ENCODE assay signal across 8 cellular contexts in genomic region chr13:73767191-73767741, GRCh38.
DNase-seq lines count a peak whose midpoint lies in the region; ATAC-seq and TF ChIP-seq lines count a peak whose summit lies in the region.

No MANE protein-coding gene starts in this region.

- H3K9me3 ChIP-seq in CD8-positive, alpha-beta T cell (ENCODE audit: low read length): no peaks in the 10 kb centered on the region

- H3K27me3 ChIP-seq in CD8-positive, alpha-beta T cell (ENCODE audit: insufficient read depth, low read length): no peaks in the 10 kb centered on the region

- TF ChIP-seq CTCF in CD8-positive, alpha-beta T cell (IDR thresholded peaks at IDR 0.05): no peak

- peak overlapping the region; percentile 86 for H3K27ac ChIP-seq in CD8-positive, alpha-beta T cell (ENCODE audit: low read depth, low read length)

- H3K4me3 Mint-ChIP-seq in CD8-positive, alpha-beta T cell: peak overlapping the region; percentile 23
- no peak overlapping the region for H3K4me3 Mint-ChIP-seq in activated T-helper 1 cell treated with anti-CD3 and anti-CD28 coated beads, Interleukin-12 subunit alpha, Interleukin-12 subunit beta, Interleukin-2, Interleukin-4 antibody, amounts not matched to agents 30 ng/mL and 10 ng/mL and 1 ng/mL, durations not matched to agents 14 hours and 24 hours and 36 hours

- peaks cover 82% of the 10 kb centered on the region for H3K4me1 Mint-ChIP-seq in CD8-positive, alpha-beta T cell (ENCODE audit: low read depth)
- peaks cover 46% of the 10 kb centered on the region for H3K4me1 Mint-ChIP-seq in activated T-helper 1 cell treated with anti-CD3 and anti-CD28 coated beads, Interleukin-12 subunit alpha, Interleukin-12 subunit beta, Interleukin-2, Interleukin-4 antibody, amounts not matched to agents 30 ng/mL and 10 ng/mL and 1 ng/mL, durations not matched to agents 14 hours and 24 hours and 36 hours (ENCODE audit: low read depth)

- peak; percentile 18 for ATAC-seq in CD8-positive, alpha-beta T cell
- ATAC-seq in HG02610 (IDR thresholded peaks at IDR 0.05; ENCODE audit: unreplicated experiment) (peak; percentile 37), left lobe of liver (peak; percentile 79)

- intact Hi-C loops in CD8-positive, alpha-beta T cell (cut with DNase I, micrococcal nuclease): loop anchor here (1.0 to 10.0 kb wide), 5 partner anchors 12 to 370 kb away; no protein-coding TSS in a partner anchor
- intact Hi-C loops in activated T-helper 1 cell treated with anti-CD3 and anti-CD28 coated beads, Interleukin-12 subunit alpha, Interleukin-12 subunit beta, Interleukin-2, Interleukin-4 antibody, amounts not matched to agents 30 ng/mL and 10 ng/mL and 1 ng/mL, durations not matched to agents 14 hours and 24 hours and 36 hours (cut with micrococcal nuclease): loop anchor here (2.0 to 5.0 kb wide), 6 partner anchors 52 to 1040 kb away; partner anchors contain the start of genes BORA and MZT1

- H3K36me3 ChIP-seq in CD8-positive, alpha-beta T cell (ENCODE audit: insufficient read depth, low read length): no peaks in the 10 kb centered on the region

- H3K27ac Mint-ChIP-seq in CD8-positive, alpha-beta T cell: peak overlapping the region; percentile 98
- peak overlapping the region; percentile 59 for H3K27ac Mint-ChIP-seq in activated T-helper 1 cell treated with anti-CD3 and anti-CD28 coated beads, Interleukin-12 subunit alpha, Interleukin-12 subunit beta, Interleukin-2, Interleukin-4 antibody, amounts not matched to agents 30 ng/mL and 10 ng/mL and 1 ng/mL, durations not matched to agents 14 hours and 24 hours and 36 hours

- POLR2A ChIA-PET in CD8-positive, alpha-beta T cell (lab: Charles Lee): interaction anchor here (1.0 to 2.9 kb wide), 6 partner anchors 9 to 1994 kb away, joined by 3 to 9 read pairs (median 3); no protein-coding TSS in a partner anchor

- H3K4me1 ChIP-seq in CD8-positive, alpha-beta T cell (ENCODE audit: insufficient read depth, low read length): peaks cover 66% of the 10 kb centered on the region

- H3K4me3 ChIP-seq in CD8-positive, alpha-beta T cell (ENCODE audit: low read depth, low read length): no peak overlapping the region

- CTCF ChIA-PET in CD8-positive, alpha-beta T cell (lab: Charles Lee): interaction anchor here (0.6 to 4.5 kb wide), 7 partner anchors 10 to 524 kb away, joined by 3 to 35 read pairs (median 4); no protein-coding TSS in a partner anchor

- no peaks in the 10 kb centered on the region for H3K9me3 Mint-ChIP-seq in CD8-positive, alpha-beta T cell
- H3K9me3 Mint-ChIP-seq in activated T-helper 1 cell treated with anti-CD3 and anti-CD28 coated beads, Interleukin-12 subunit alpha, Interleukin-12 subunit beta, Interleukin-2, Interleukin-4 antibody, amounts not matched to agents 30 ng/mL and 10 ng/mL and 1 ng/mL, durations not matched to agents 14 hours and 24 hours and 36 hours: no peaks in the 10 kb centered on the region

- DNase-seq in CD8-positive, alpha-beta T cell: peak in 2 of 7 experiments; percentile 24 to 51
- DNase-seq in activated T-helper 1 cell treated with anti-CD3 and anti-CD28 coated beads, Interleukin-12 subunit alpha, Interleukin-12 subunit beta, Interleukin-2, Interleukin-4 antibody, amounts not matched to agents 30 ng/mL and 10 ng/mL and 1 ng/mL, durations not matched to agents 14 hours and 24 hours and 36 hours (ENCODE audit: low spot score): no peak
- no peak for DNase-seq in left lobe of liver (ENCODE audit: low spot score)
- no peak for DNase-seq in activated effector memory CD4-positive, alpha-beta T cell treated with anti-CD3 and anti-CD28 coated beads, Interleukin-2, amount 50 U/mL, for 16 hours
- no peak for DNase-seq in mesenteric fat pad (ENCODE audit: low spot score)
- DNase-seq in stimulated activated CD4-positive, alpha-beta T cell treated with anti-CD3 and anti-CD28 coated beads, Interleukin-2, amount 100 ng/mL, for 24 hours: no peak
- no peak for DNase-seq in HuH-7 (ENCODE audit: low spot score)

- peaks cover 32% of the 10 kb centered on the region for H3K36me3 Mint-ChIP-seq in CD8-positive, alpha-beta T cell
- H3K36me3 Mint-ChIP-seq in activated T-helper 1 cell treated with anti-CD3 and anti-CD28 coated beads, Interleukin-12 subunit alpha, Interleukin-12 subunit beta, Interleukin-2, Interleukin-4 antibody, amounts not matched to agents 30 ng/mL and 10 ng/mL and 1 ng/mL, durations not matched to agents 14 hours and 24 hours and 36 hours (ENCODE audit: low read depth): peaks cover 20% of the 10 kb centered on the region

- no peaks in the 10 kb centered on the region for H3K27me3 Mint-ChIP-seq in CD8-positive, alpha-beta T cell (ENCODE audit: low read depth)
- H3K27me3 Mint-ChIP-seq in activated T-helper 1 cell treated with anti-CD3 and anti-CD28 coated beads, Interleukin-12 subunit alpha, Interleukin-12 subunit beta, Interleukin-2, Interleukin-4 antibody, amounts not matched to agents 30 ng/mL and 10 ng/mL and 1 ng/mL, durations not matched to agents 14 hours and 24 hours and 36 hours (ENCODE audit: insufficient read depth): no peaks in the 10 kb centered on the region

Comparison
In these comparisons a context has a peak if more than half of its experiments do, and no peak if none do; other contexts are left out.
1. ATAC-seq: peak in every context shown above with its lines; median percentile 79 in left lobe of liver; 37 in HG02610; 18 in CD8-positive, alpha-beta T cell.